23 cellular contexts compared by ENCODE assay signal in the genomic region with DNA sequence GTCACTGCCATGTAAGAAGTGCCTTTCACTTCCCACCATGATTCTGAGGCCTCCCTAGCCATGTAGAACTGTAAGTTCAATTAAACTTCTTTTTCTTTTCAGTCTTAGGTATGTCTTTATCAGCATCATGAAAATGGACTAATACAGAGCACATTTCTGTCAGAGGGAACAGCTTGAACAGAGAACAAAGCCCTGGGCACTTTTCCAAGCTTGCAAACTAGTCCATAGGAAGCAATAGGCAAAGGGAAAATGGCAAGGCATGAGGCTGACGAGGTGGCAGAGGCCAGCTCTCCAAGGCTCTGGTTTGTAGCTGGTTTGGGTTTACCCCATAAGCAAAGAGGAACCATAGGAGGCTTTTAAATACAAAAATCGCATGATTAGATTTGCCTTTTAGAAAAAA.
DNase-seq lines count a peak whose midpoint lies in the region; FAIRE-seq and TF ChIP-seq lines count a peak whose summit lies in the region.
"Had no signal": no experiment of that assay in that cellular context is flagged by ENCODE, and none has a peak within 500 bp of the region (broad histone marks: within the 10 kb centered on the region; RNA-seq: fewer than 3 reads in every experiment).

No MANE protein-coding gene starts in this region.

- no peak overlapping the region for H4K8ac ChIP-seq in trophoblast cell (ENCODE audit: low read depth, low read length)

- no peak overlapping the region for H2BK5ac ChIP-seq in trophoblast cell (ENCODE audit: low read depth, low read length, poor library complexity)

- no peak overlapping the region for H2AK5ac ChIP-seq in trophoblast cell (ENCODE audit: low read length)

- H3K23ac ChIP-seq in trophoblast cell (ENCODE audit: low read length): no peak overlapping the region

- intact Hi-C loops in endothelial cell of umbilical vein (cut with micrococcal nuclease): no loop called here

- H3K27ac ChIP-seq in endothelial cell of umbilical vein (ENCODE audit: insufficient read depth, low read depth, low read length) (peak overlapping the region; percentile 37), trophoblast cell (ENCODE audit: low read depth, low read length) (no peak overlapping the region)
- H3K27ac ChIP-seq: BLaER1, HL-60 had no signal

- H2AFZ ChIP-seq in endothelial cell of umbilical vein (ENCODE audit: low read depth, low read length): peak overlapping the region; percentile 15
- no peak overlapping the region for H2AFZ ChIP-seq in trophoblast cell (ENCODE audit: insufficient read depth, low read length, poor library complexity)

- DNase-seq in NCI-H1694 treated with DMSO at 0.1 percent for 48 hours (lab: John Stamatoyannopoulos, UW) (peak; percentile 16), adipocyte (ENCODE audit: low read depth) (peak; percentile 14), endothelial cell of umbilical vein (ENCODE audit: low read depth, low spot score) (peak; percentile 35), trophoblast cell (no peak), DMS79 treated with DMSO at 0.1 percent for 48 hours (lab: John Stamatoyannopoulos, UW) (no peak), NCI-H1436 treated with DMSO at 0.1 percent for 48 hours (lab: John Stamatoyannopoulos, UW) (no peak)
- DNase-seq in stimulated activated CD4-positive, alpha-beta T cell treated with anti-CD3 and anti-CD28 coated beads, Interleukin-2, amount 100 ng/mL, for 48 hours: no peak
- DNase-seq: CD4-positive, alpha-beta T cell; COR-L47; GOT3; KBM-7; MM.1S; NCI-H1048; NCI-H1417 treated with DMSO at 0.1 percent for 48 hours; NCI-H2029; NCI-H2171 treated with DMSO at 0.1 percent for 48 hours; NCI-H526 treated with DMSO at 0.1 percent for 48 hours; SIG-M5; SK-N-SH had no signal

- H3K27me3 ChIP-seq in adipocyte (replicated peaks; ENCODE audit: control insufficient read depth, insufficient read depth, low read length): no peaks in the 10 kb centered on the region
- H3K27me3 ChIP-seq in endothelial cell of umbilical vein (ENCODE audit: control insufficient read depth in 2 of 2, insufficient read depth in 2 of 2, low read length in 2 of 2): peaks cover 0 to 1% of the 10 kb centered on the region in 2 experiments
- no peaks in the 10 kb centered on the region for H3K27me3 ChIP-seq in trophoblast cell (ENCODE audit: insufficient read depth, low read length)
- H3K27me3 ChIP-seq: BLaER1 had no signal

- peak overlapping the region; percentile 24 for H2BK12ac ChIP-seq in trophoblast cell (ENCODE audit: low read length)

- dilution Hi-C loops in endothelial cell of umbilical vein (cut with MboI; ENCODE audit: extremely low pct_ligation_motif_present, low sequenced_read_pairs): no loop called here

- no peak overlapping the region for H2BK120ac ChIP-seq in trophoblast cell (ENCODE audit: insufficient read depth, low read length, poor library complexity)

- H3K4me3 ChIP-seq in adipocyte (ENCODE audit: low read length) (no peak overlapping the region), endothelial cell of umbilical vein (replicated peaks in 1 of 3; ENCODE audit: insufficient read depth in 1 of 3, low read depth in 1 of 3, low read length in 3 of 3) (no peak overlapping the region), trophoblast cell (ENCODE audit: low read depth, low read length) (no peak overlapping the region)
- H3K4me3 ChIP-seq: BLaER1 had no signal

- H3K79me2 ChIP-seq in endothelial cell of umbilical vein (ENCODE audit: control insufficient read depth, insufficient read depth, low read length) (no peaks in the 10 kb centered on the region), trophoblast cell (ENCODE audit: control insufficient read depth, insufficient read depth, low read length, poor library complexity) (no peaks in the 10 kb centered on the region)

- BruUV-seq in endothelial cell of umbilical vein (replicated peaks; lab: Mats Ljungman, UMichigan): no TSS peak

- POLR2A ChIA-PET in endothelial cell of umbilical vein (lab: Charles Lee): no interaction called here

- no CpG with 5 or more reads among the region's 2 CpGs for WGBS in trophoblast cell (ENCODE audit: extremely low coverage, insufficient coverage, insufficient read length)

- no peak overlapping the region for H3K18ac ChIP-seq in trophoblast cell (ENCODE audit: low read length)

- H3K9ac ChIP-seq in adipocyte (ENCODE audit: low read length) (no peak overlapping the region), endothelial cell of umbilical vein (replicated peaks; ENCODE audit: extremely low read depth, insufficient read depth, low read length) (no peak overlapping the region), trophoblast cell (ENCODE audit: low read length) (no peak overlapping the region)
- H3K9ac ChIP-seq: BLaER1, SK-N-SH had no signal

- H3K4me1 ChIP-seq in adipocyte (ENCODE audit: control insufficient read depth, insufficient read depth, low read length) (no peaks in the 10 kb centered on the region), endothelial cell of umbilical vein (ENCODE audit: control insufficient read depth, extremely low read depth, insufficient read depth, low read length) (peaks cover 21% of the 10 kb centered on the region), trophoblast cell (ENCODE audit: control insufficient read depth in 1 of 2, insufficient read depth in 2 of 2, low read length in 2 of 2) (peaks cover 5% of the 10 kb centered on the region in 2 experiments)
- H3K4me1 ChIP-seq: BLaER1 had no signal

- CTCF ChIA-PET in endothelial cell of umbilical vein (lab: Charles Lee): no interaction called here

- H4K12ac ChIP-seq in trophoblast cell (ENCODE audit: low read depth, low read length): no peak overlapping the region

- no peak for TF ChIP-seq POLR2A in endothelial cell of umbilical vein (IDR thresholded peaks at IDR 0.05; ENCODE audit: low read depth, low read length)

- H4K91ac ChIP-seq in trophoblast cell (ENCODE audit: low read depth, low read length): no peak overlapping the region

- peak; percentile 96 for FAIRE-seq in endothelial cell of umbilical vein (lab: Jason Lieb, UNC)
- FAIRE-seq: G401.6, GM12892 had no signal

- H3K14ac ChIP-seq in trophoblast cell (ENCODE audit: low read length): no peak overlapping the region

- H3K36me3 ChIP-seq in adipocyte (ENCODE audit: control insufficient read depth, insufficient read depth, low read length, severe bottlenecking) (no peaks in the 10 kb centered on the region), endothelial cell of umbilical vein (ENCODE audit: control insufficient read depth in 2 of 2, extremely low read depth in 1 of 2, insufficient read depth in 2 of 2, low read length in 2 of 2) (no peaks in the 10 kb centered on the region), trophoblast cell (ENCODE audit: control insufficient read depth in 1 of 2, insufficient read depth in 2 of 2, low read length in 2 of 2) (no peaks in the 10 kb centered on the region)
- H3K36me3 ChIP-seq: BLaER1 had no signal

- no peaks in the 10 kb centered on the region for H3K9me1 ChIP-seq in endothelial cell of umbilical vein (replicated peaks; ENCODE audit: control insufficient read depth, extremely low read depth, insufficient read depth, low read length)

- H4K20me1 ChIP-seq in endothelial cell of umbilical vein (replicated peaks; ENCODE audit: control insufficient read depth, extremely low read depth, insufficient read depth, low read length): no peaks in the 10 kb centered on the region
- H4K20me1 ChIP-seq: BLaER1 had no signal

- no peak overlapping the region for H3K4ac ChIP-seq in trophoblast cell (ENCODE audit: low read depth, low read length)

- H3K4me2 ChIP-seq in endothelial cell of umbilical vein (ENCODE audit: insufficient read depth, low read length): no peak overlapping the region
- H3K4me2 ChIP-seq in trophoblast cell (ENCODE audit: low read length): no peak overlapping the region
- H3K4me2 ChIP-seq: BLaER1, SK-N-SH had no signal

- peaks cover 4% of the 10 kb centered on the region for H3K79me1 ChIP-seq in trophoblast cell (ENCODE audit: low read length)

- H3K9me3 ChIP-seq in adipocyte (ENCODE audit: control insufficient read depth, low read length) (no peaks in the 10 kb centered on the region), endothelial cell of umbilical vein (replicated peaks; ENCODE audit: control insufficient read depth, insufficient read depth, low read length) (no peaks in the 10 kb centered on the region), trophoblast cell (ENCODE audit: insufficient read depth, low read depth, low read length) (no peaks in the 10 kb centered on the region)
- H3K9me3 ChIP-seq: SK-N-SH had no signal

- TF ChIP-seq CTCF in endothelial cell of umbilical vein (IDR thresholded peaks at IDR 0.05; ENCODE audit: extremely low read depth in 1 of 2, insufficient read depth in 1 of 2, low read depth in 1 of 2, low read length in 2 of 2): no peak

TF ChIP-seq in endothelial cell of umbilical vein, 7 proteins besides CTCF, POLR2A, EP300 and RAD21:
- TF ChIP-seq FOS (IDR thresholded peaks at IDR 0.05; ENCODE audit: borderline replicate concordance, insufficient read depth, low read length): peak; percentile 22
- no peak for TF ChIP-seq GATA2 (IDR thresholded peaks at IDR 0.05; ENCODE audit: insufficient read depth, insufficient read length, low read depth, low read length)
- no peak for TF ChIP-seq POLR2AphosphoS5 (IDR thresholded peaks at IDR 0.05; ENCODE audit: insufficient read depth, low read depth, low read length)
- TF ChIP-seq, protein P1, sequence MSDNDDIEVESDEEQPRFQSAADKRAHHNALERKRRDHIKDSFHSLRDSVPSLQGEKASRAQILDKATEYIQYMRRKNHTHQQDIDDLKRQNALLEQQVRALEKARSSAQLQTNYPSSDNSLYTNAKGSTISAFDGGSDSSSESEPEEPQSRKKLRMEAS (IDR thresholded peaks at IDR 0.05; ENCODE audit: insufficient read depth, insufficient read length): no peak
- no peak for TF ChIP-seq MYC (IDR thresholded peaks at IDR 0.05; ENCODE audit: low read depth, low read length)
- TF ChIP-seq JUN (IDR thresholded peaks at IDR 0.05; ENCODE audit: borderline replicate concordance, insufficient read depth, insufficient read length, low read depth): no peak
TF ChIP-seq in endothelial cell of umbilical vein: peak in this region for 1.

Comparison
In these comparisons a context has a peak if more than half of its experiments do, and no peak if none do; other contexts are left out.
1. DNase-seq: peak in NCI-H1694 treated with DMSO at 0.1 percent for 48 hours (single experiment), adipocyte (single experiment) and endothelial cell of umbilical vein (single experiment); none in trophoblast cell (0 of 2), DMS79 treated with DMSO at 0.1 percent for 48 hours (single experiment), NCI-H1436 treated with DMSO at 0.1 percent for 48 hours (single experiment) and stimulated activated CD4-positive, alpha-beta T cell treated with anti-CD3 and anti-CD28 coated beads, Interleukin-2, amount 100 ng/mL, for 48 hours (0 of 2).